ENCODE assay signal across 12 cellular contexts in the genomic region with DNA sequence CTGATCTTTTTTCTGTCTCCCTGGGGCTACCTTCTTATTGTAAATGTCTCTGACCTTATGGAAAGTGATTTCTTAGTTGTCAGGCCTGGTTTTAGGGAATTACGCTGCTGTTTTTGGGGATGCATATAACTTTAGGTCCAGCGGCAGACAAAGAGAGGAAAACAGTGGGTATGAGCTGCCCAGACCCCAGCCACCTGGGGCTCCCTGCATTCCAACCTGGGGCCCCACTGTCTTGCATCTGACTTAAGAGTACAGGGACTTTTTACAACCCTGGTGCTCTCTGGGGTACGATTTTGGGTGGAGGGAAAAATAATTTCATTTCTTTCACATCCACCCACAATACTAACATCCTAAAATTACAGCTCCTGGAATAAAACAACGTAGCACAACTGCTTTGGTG.
DNase-seq lines count a peak whose midpoint lies in the region; ATAC-seq and TF ChIP-seq lines count a peak whose summit lies in the region.
"Had no signal": no experiment of that assay in that cellular context is flagged by ENCODE, and none has a peak within 500 bp of the region (broad histone marks: within the 10 kb centered on the region; RNA-seq: fewer than 3 reads in every experiment).

No MANE protein-coding gene starts in this region.

- peaks cover 73% of the 10 kb centered on the region for H3K27me3 Mint-ChIP-seq in neural crest cell (ENCODE audit: low read depth)

- ATAC-seq in RWPE2 (ENCODE audit: low read depth) (no peak), HG02623 (IDR thresholded peaks at IDR 0.05; ENCODE audit: unreplicated experiment) (no peak), GM21367 (IDR thresholded peaks at IDR 0.05; ENCODE audit: unreplicated experiment) (no peak)
- ATAC-seq: natural killer cell treated with Interleukin-12 subunit alpha and Interleukin-12 subunit beta and Interleukin-15 and Interleukin-18, amount 100 ng/mL, for 72 hours had no signal

- peaks cover 17% of the 10 kb centered on the region for H3K4me1 ChIP-seq in RWPE2 (ENCODE audit: insufficient read depth, poor library complexity, severe bottlenecking)
- peaks cover 27 to 81% (median 33%) of the 10 kb centered on the region in 3 donors for H3K4me1 ChIP-seq in esophagus squamous epithelium

- H3K27me3 ChIP-seq in RWPE2 (ENCODE audit: insufficient read depth, poor library complexity, severe bottlenecking) = no peaks in the 10 kb centered on the region
- no peaks in the 10 kb centered on the region for H3K27me3 ChIP-seq in esophagus squamous epithelium

- DNase-seq in AG10803 (ENCODE audit: low read depth) (no peak), RWPE2 (ENCODE audit: low spot score) (no peak), esophagus squamous epithelium (lab: John Stamatoyannopoulos, UW) (no peak), neural crest cell (ENCODE audit: low read depth, low spot score) (no peak), pons (ENCODE audit: low spot score) (no peak)
- DNase-seq in stimulated activated naive CD4-positive, alpha-beta T cell treated with Interleukin-2 at 50 U/mL for 16 hours (lab: John Stamatoyannopoulos, UW) = no peak
- DNase-seq: activated B cell treated with CpG ODN at 0.5 μM for 24 hours; activated naive CD4-positive, alpha-beta T cell treated with Interleukin-2 at 50 U/mL for 16 hours; NCI-H1436 treated with DMSO at 0.1 percent for 48 hours had no signal

- no peak for TF ChIP-seq POLR2A in esophagus squamous epithelium (IDR thresholded peaks at IDR 0.05)

- H3K9me3 ChIP-seq in RWPE2 (ENCODE audit: severe bottlenecking) = no peaks in the 10 kb centered on the region
- H3K9me3 ChIP-seq in esophagus squamous epithelium = no peaks in the 10 kb centered on the region

- WGBS in esophagus squamous epithelium, 2 donors = 40 to 81% methylated on average over 2 to 3 of the region's 4 CpGs

- intact Hi-C loops in esophagus squamous epithelium (cut with DNase I) = no loop called here

- H3K27ac Mint-ChIP-seq in neural crest cell (ENCODE audit: unreplicated experiment) = no peak overlapping the region
- H3K27ac Mint-ChIP-seq: activated B cell treated with CpG ODN at 0.5 μM for 24 hours; natural killer cell treated with Interleukin-12 subunit alpha and Interleukin-12 subunit beta and Interleukin-15 and Interleukin-18, amount 100 ng/mL, for 72 hours had no signal

- H3K36me3 ChIP-seq in RWPE2 (ENCODE audit: low read depth) (peaks cover 3% of the 10 kb centered on the region; the same call in 1 of the 2 replicates), esophagus squamous epithelium (peaks cover 0 to 8% (median under 1%) of the 10 kb centered on the region in 3 donors)

- peaks cover 21% of the 10 kb centered on the region for H3K36me3 Mint-ChIP-seq in neural crest cell (ENCODE audit: low read depth)
- H3K36me3 Mint-ChIP-seq: natural killer cell treated with Interleukin-12 subunit alpha and Interleukin-12 subunit beta and Interleukin-15 and Interleukin-18, amount 100 ng/mL, for 72 hours had no signal

- TF ChIP-seq CTCF in AG10803 (conservative IDR thresholded peaks at IDR 0.05; ENCODE audit: low read length) (no peak), RWPE2 (IDR thresholded peaks at IDR 0.05; ENCODE audit: poor library complexity, severe bottlenecking) (no peak), esophagus squamous epithelium (IDR thresholded peaks at IDR 0.05) (no peak), neural crest cell (conservative IDR thresholded peaks at IDR 0.05) (no peak)

- H3K27ac ChIP-seq in RWPE2 (ENCODE audit: poor library complexity, severe bottlenecking) = no peak overlapping the region
- H3K27ac ChIP-seq in esophagus squamous epithelium = peak overlapping the region in 2 of 4 donors; percentile 6 to 79

- H3K4me3 ChIP-seq in AG10803 (ENCODE audit: low read length) = peak overlapping the region; percentile 65
- H3K4me3 ChIP-seq in RWPE2 (ENCODE audit: severe bottlenecking) = peak overlapping the region; percentile 36
- H3K4me3 ChIP-seq in esophagus squamous epithelium = peak overlapping the region; percentile 38 to 68 (median 56)

- H3K9me3 Mint-ChIP-seq in neural crest cell = no peaks in the 10 kb centered on the region
- H3K9me3 Mint-ChIP-seq: activated B cell treated with CpG ODN at 0.5 μM for 24 hours; natural killer cell treated with Interleukin-12 subunit alpha and Interleukin-12 subunit beta and Interleukin-15 and Interleukin-18, amount 100 ng/mL, for 72 hours had no signal

- peak overlapping the region; percentile 88 for H3K4me3 Mint-ChIP-seq in neural crest cell
- H3K4me3 Mint-ChIP-seq: natural killer cell treated with Interleukin-12 subunit alpha and Interleukin-12 subunit beta and Interleukin-15 and Interleukin-18, amount 100 ng/mL, for 72 hours had no signal

- peaks cover 88% of the 10 kb centered on the region for H3K4me1 Mint-ChIP-seq in neural crest cell
